15 cellular contexts compared by ENCODE assay signal in the genomic region with DNA sequence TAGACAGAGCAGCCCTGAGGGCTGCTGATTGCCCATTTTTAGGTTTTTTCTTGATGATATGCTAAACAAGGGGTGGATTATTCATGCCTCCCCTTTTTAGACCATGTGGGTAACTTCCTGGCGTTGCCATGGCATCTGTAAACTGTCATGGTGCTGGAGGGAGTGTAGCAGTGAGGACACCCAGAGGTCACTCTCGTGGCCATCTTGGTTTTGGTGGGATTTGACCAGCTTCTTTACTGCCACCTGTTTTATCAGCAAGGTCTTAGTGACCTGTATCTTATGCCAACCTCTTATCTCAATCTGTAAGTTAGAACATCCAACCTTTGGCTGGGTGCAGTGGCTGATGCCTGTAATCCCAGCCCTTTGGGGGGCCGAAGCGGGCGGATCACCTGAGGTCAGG.
DNase-seq lines count a peak whose midpoint lies in the region; ATAC-seq and TF ChIP-seq lines count a peak whose summit lies in the region.
"Had no signal": no experiment of that assay in that cellular context is flagged by ENCODE, and none has a peak within 500 bp of the region (broad histone marks: within the 10 kb centered on the region; RNA-seq: fewer than 3 reads in every experiment).

No MANE protein-coding gene starts in this region.

- H3K4me3 Mint-ChIP-seq in HFFc6 = no peak overlapping the region
- H3K4me3 Mint-ChIP-seq in WTC11 = no peak overlapping the region
- H3K4me3 Mint-ChIP-seq in glutamatergic neuron (ENCODE audit: unreplicated experiment) = no peak overlapping the region
- no peak overlapping the region for H3K4me3 Mint-ChIP-seq in mesothelial cell of epicardium
- H3K4me3 Mint-ChIP-seq: CD14-positive monocyte had no signal

- H2BK5ac ChIP-seq in neuronal stem cell (ENCODE audit: low read length) = peak overlapping the region; percentile 26

- POLR2A ChIA-PET in WTC11 (lab: Charles Lee) = no interaction called here

- H3K9me3 ChIP-seq in neuronal stem cell (replicated peaks in 1 of 2; ENCODE audit: control insufficient read depth in 2 of 2, insufficient read depth in 1 of 2, low read depth in 1 of 2, low read length in 2 of 2) = peaks cover 0 to 4% of the 10 kb centered on the region in 2 donors

- H3K36me3 Mint-ChIP-seq in HFFc6 (ENCODE audit: low read depth) (no peaks in the 10 kb centered on the region), WTC11 (no peaks in the 10 kb centered on the region), glutamatergic neuron (ENCODE audit: unreplicated experiment) (peaks cover 5% of the 10 kb centered on the region), mesothelial cell of epicardium (no peaks in the 10 kb centered on the region)
- H3K36me3 Mint-ChIP-seq: CD14-positive monocyte had no signal

- H3K4me1 Mint-ChIP-seq in HFFc6 (ENCODE audit: low read depth) (peaks cover 9% of the 10 kb centered on the region), WTC11 (peaks cover 20% of the 10 kb centered on the region), glutamatergic neuron (ENCODE audit: low read depth, unreplicated experiment) (no peaks in the 10 kb centered on the region), mesothelial cell of epicardium (peaks cover 10% of the 10 kb centered on the region)

- DNase-seq in HFFc6 (peak; percentile 11), WTC11 (ENCODE audit: low spot score) (no peak), glutamatergic neuron (no peak), neuronal stem cell (ENCODE audit: low spot score) (no peak), mesothelial cell of epicardium (ENCODE audit: low spot score in 2 of 2, unreplicated experiment in 2 of 2) (no peak)
- DNase-seq: COR-L47; EL; MM.1S; NCI-H1694 treated with DMSO at 0.1 percent for 48 hours; NK-92 treated with Interleukin-12 subunit alpha and Interleukin-12 subunit beta, amount 100 ng/mL, for 24 hours; OCI-M1 had no signal

- H3K27me3 Mint-ChIP-seq in HFFc6 (ENCODE audit: insufficient read depth) = no peaks in the 10 kb centered on the region; the same call in none of the 2 replicates
- no peaks in the 10 kb centered on the region for H3K27me3 Mint-ChIP-seq in WTC11 (ENCODE audit: low read depth)
- H3K27me3 Mint-ChIP-seq in glutamatergic neuron (ENCODE audit: unreplicated experiment) = peaks cover 5% of the 10 kb centered on the region
- H3K27me3 Mint-ChIP-seq in mesothelial cell of epicardium (ENCODE audit: low read depth) = peaks cover 9% of the 10 kb centered on the region

- no peak overlapping the region for H3K4me3 ChIP-seq in neuronal stem cell (ENCODE audit: low read length in 2 of 2)

- H2BK12ac ChIP-seq in neuronal stem cell (ENCODE audit: low read length) = no peak overlapping the region

- H4K91ac ChIP-seq in neuronal stem cell (ENCODE audit: low read depth, low read length, poor library complexity) = no peak overlapping the region

- H3K36me3 ChIP-seq in neuronal stem cell (replicated peaks in 1 of 2; ENCODE audit: control insufficient read depth in 2 of 2, insufficient read depth in 2 of 2, low read length in 2 of 2) = no peaks in the 10 kb centered on the region

- no peak overlapping the region for H3K27ac Mint-ChIP-seq in HFFc6
- peak overlapping the region; percentile 98 for H3K27ac Mint-ChIP-seq in WTC11
- peak overlapping the region; percentile 28 for H3K27ac Mint-ChIP-seq in glutamatergic neuron (ENCODE audit: unreplicated experiment)
- no peak overlapping the region for H3K27ac Mint-ChIP-seq in mesothelial cell of epicardium
- H3K27ac Mint-ChIP-seq: CD14-positive monocyte had no signal

- ATAC-seq in WTC11 (no peak), GM19023 (IDR thresholded peaks at IDR 0.05; ENCODE audit: unreplicated experiment) (no peak), HG02981 (IDR thresholded peaks at IDR 0.05; ENCODE audit: unreplicated experiment) (no peak)

- no peaks in the 10 kb centered on the region for H3K79me1 ChIP-seq in neuronal stem cell (ENCODE audit: low read depth, low read length)

- no peak overlapping the region for H3K23ac ChIP-seq in neuronal stem cell (ENCODE audit: low read depth, low read length, poor library complexity)

- no peak overlapping the region for H2AFZ ChIP-seq in neuronal stem cell (ENCODE audit: low read length)

- H2BK120ac ChIP-seq in neuronal stem cell (ENCODE audit: low read depth, low read length) = peak overlapping the region; percentile 24

- peak overlapping the region; percentile 74 for H3K18ac ChIP-seq in neuronal stem cell (ENCODE audit: low read length)

- no peak overlapping the region for H4K8ac ChIP-seq in neuronal stem cell (ENCODE audit: low read depth, low read length)

- no peaks in the 10 kb centered on the region for H3K27me3 ChIP-seq in neuronal stem cell (ENCODE audit: control insufficient read depth in 3 of 3, insufficient read depth in 3 of 3, low read depth in 1 of 3, low read length in 3 of 3)

- TF ChIP-seq CTCF in HFFc6 (IDR thresholded peaks at IDR 0.05) (no peak), WTC11 (IDR thresholded peaks at IDR 0.05) (no peak), glutamatergic neuron (IDR thresholded peaks at IDR 0.05; ENCODE audit: partially characterized antibody, unreplicated experiment) (no peak), mesothelial cell of epicardium (IDR thresholded peaks at IDR 0.05; ENCODE audit: unreplicated experiment) (no peak)

- peaks cover 15 to 19% of the 10 kb centered on the region in 2 donors for H3K4me1 ChIP-seq in neuronal stem cell (ENCODE audit: control insufficient read depth in 2 of 2, insufficient read depth in 1 of 2, low read depth in 1 of 2, low read length in 2 of 2)

- H3K4ac ChIP-seq in neuronal stem cell (ENCODE audit: low read length) = no peak overlapping the region

- H3K4me2 ChIP-seq in neuronal stem cell (ENCODE audit: insufficient read depth, low read length, poor library complexity, severe bottlenecking) = no peak overlapping the region

- no peak overlapping the region for H3K9ac ChIP-seq in neuronal stem cell (ENCODE audit: low read depth, low read length, poor library complexity)

- H3K9me3 Mint-ChIP-seq in HFFc6 (no peaks in the 10 kb centered on the region), WTC11 (0 out of 2 replicates have a peak, but pooled peaks cover 4% of the 10 kb centered on the region), glutamatergic neuron (ENCODE audit: unreplicated experiment) (peaks cover 13% of the 10 kb centered on the region), mesothelial cell of epicardium (no peaks in the 10 kb centered on the region)

- no peak overlapping the region for H2AK5ac ChIP-seq in neuronal stem cell (ENCODE audit: low read depth, low read length)

- peak overlapping the region; percentile 93 for H3K27ac ChIP-seq in neuronal stem cell (replicated peaks; ENCODE audit: low read length)
- H3K27ac ChIP-seq: RWPE1 had no signal

- no peak overlapping the region for H2BK15ac ChIP-seq in neuronal stem cell (ENCODE audit: low read length)

- WGBS in neuronal stem cell (ENCODE audit: extremely low coverage in 2 of 2, insufficient read length in 2 of 2, insufficient replicate concordance in 1 of 2), 2 donors = no CpG with 5 or more reads among the region's 5 CpGs

- no peak overlapping the region for H3K14ac ChIP-seq in neuronal stem cell (ENCODE audit: low read length)

- CTCF ChIA-PET in WTC11 (lab: Charles Lee) = interaction anchor here (1.1 to 1.6 kb wide), 5 partner anchors 12 to 106 kb away, joined by 3 to 5 read pairs (median 3); no protein-coding TSS in a partner anchor

TF ChIP-seq in WTC11, 78 proteins besides CTCF, POLR2A, EP300 and RAD21:
- TF ChIP-seq, protein P1, sequence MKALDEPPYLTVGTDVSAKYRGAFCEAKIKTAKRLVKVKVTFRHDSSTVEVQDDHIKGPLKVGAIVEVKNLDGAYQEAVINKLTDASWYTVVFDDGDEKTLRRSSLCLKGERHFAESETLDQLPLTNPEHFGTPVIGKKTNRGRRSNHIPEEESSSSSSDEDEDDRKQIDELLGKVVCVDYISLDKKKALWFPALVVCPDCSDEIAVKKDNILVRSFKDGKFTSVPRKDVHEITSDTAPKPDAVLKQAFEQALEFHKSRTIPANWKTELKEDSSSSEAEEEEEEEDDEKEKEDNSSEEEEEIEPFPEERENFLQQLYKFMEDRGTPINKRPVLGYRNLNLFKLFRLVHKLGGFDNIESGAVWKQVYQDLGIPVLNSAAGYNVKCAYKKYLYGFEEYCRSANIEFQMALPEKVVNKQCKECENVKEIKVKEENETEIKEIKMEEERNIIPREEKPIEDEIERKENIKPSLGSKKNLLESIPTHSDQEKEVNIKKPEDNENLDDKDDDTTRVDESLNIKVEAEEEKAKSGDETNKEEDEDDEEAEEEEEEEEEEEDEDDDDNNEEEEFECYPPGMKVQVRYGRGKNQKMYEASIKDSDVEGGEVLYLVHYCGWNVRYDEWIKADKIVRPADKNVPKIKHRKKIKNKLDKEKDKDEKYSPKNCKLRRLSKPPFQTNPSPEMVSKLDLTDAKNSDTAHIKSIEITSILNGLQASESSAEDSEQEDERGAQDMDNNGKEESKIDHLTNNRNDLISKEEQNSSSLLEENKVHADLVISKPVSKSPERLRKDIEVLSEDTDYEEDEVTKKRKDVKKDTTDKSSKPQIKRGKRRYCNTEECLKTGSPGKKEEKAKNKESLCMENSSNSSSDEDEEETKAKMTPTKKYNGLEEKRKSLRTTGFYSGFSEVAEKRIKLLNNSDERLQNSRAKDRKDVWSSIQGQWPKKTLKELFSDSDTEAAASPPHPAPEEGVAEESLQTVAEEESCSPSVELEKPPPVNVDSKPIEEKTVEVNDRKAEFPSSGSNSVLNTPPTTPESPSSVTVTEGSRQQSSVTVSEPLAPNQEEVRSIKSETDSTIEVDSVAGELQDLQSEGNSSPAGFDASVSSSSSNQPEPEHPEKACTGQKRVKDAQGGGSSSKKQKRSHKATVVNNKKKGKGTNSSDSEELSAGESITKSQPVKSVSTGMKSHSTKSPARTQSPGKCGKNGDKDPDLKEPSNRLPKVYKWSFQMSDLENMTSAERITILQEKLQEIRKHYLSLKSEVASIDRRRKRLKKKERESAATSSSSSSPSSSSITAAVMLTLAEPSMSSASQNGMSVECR (CRISPR knock-in tag; IDR thresholded peaks at IDR 0.05; ENCODE audit: borderline replicate concordance) = no peak
- peak; percentile 76; the same call in 1 of the 2 replicates for TF ChIP-seq ESRRA (CRISPR knock-in tag; IDR thresholded peaks at IDR 0.05; ENCODE audit: borderline replicate concordance)
TF ChIP-seq in WTC11: peak in this region for 1.

Comparison
In these comparisons a context has a peak if more than half of its experiments do, and no peak if none do; other contexts are left out.
1. H3K27ac Mint-ChIP-seq: peak in WTC11 (single experiment) and glutamatergic neuron (single experiment); none in HFFc6 (single experiment) and mesothelial cell of epicardium (single experiment).